10 cellular contexts compared by ENCODE assay signal in genomic region chr9:129763235-129763917, GRCh38. TPM values are rescaled to one million over a fixed set of nuclear protein-coding genes. Genes with fewer than 3 reads are reported as not detected.
DNase-seq lines count a peak whose midpoint lies in the region; ATAC-seq and TF ChIP-seq lines count a peak whose summit lies in the region.
"Had no signal": no experiment of that assay in that cellular context is flagged by ENCODE, and none has a peak within 500 bp of the region (broad histone marks: within the 10 kb centered on the region; RNA-seq: fewer than 3 reads in every experiment).

No MANE protein-coding gene starts in this region.

- H3K36me3 ChIP-seq in GM23248 (ENCODE audit: low read depth) = no peaks in the 10 kb centered on the region
- no peaks in the 10 kb centered on the region for H3K36me3 ChIP-seq in left ventricle myocardium inferior
- H3K36me3 ChIP-seq in mucosa of descending colon (ENCODE audit: low read depth) = no peaks in the 10 kb centered on the region

- intact Hi-C loops in left ventricle myocardium inferior (cut with micrococcal nuclease) (no loop called here), mucosa of descending colon (cut with DNase I, micrococcal nuclease) (no loop called here)

- no peaks in the 10 kb centered on the region for H4K20me1 ChIP-seq in GM23248 (ENCODE audit: insufficient read depth)

- no peaks in the 10 kb centered on the region for H3K9me2 ChIP-seq in GM23248 (ENCODE audit: insufficient read depth)

- peak overlapping the region; percentile 67 for H3K9ac ChIP-seq in GM23248

- WGBS in GM23248 (ENCODE audit: low coverage in 1 of 2, low lambda C conversion rate in 2 of 2, missing lambda C conversion rate in 2 of 2), 2 experiments = 42 to 56% methylated on average over 6 of the region's 6 CpGs

- peak; percentile 67 for DNase-seq in GM23248
- peak; percentile 50 for DNase-seq in astrocyte of the spinal cord (ENCODE audit: low read depth, low spot score)
- peak; percentile 19 for DNase-seq in left ventricle myocardium inferior
- DNase-seq in SW480 (ENCODE audit: low spot score) = no peak
- DNase-seq in mucosa of descending colon = no peak
- DNase-seq in NK-92 treated with Interleukin-12 subunit alpha and Interleukin-12 subunit beta, amount 100 ng/mL, for 24 hours (lab: John Stamatoyannopoulos, UW) = no peak
- DNase-seq: activated T-cell treated with anti-CD3 and anti-CD28 coated beads, Interleukin-2, amount 50 U/mL, for 48 hours; occipital lobe had no signal

- H2AFZ ChIP-seq in GM23248 = no peak overlapping the region

- H3K9me3 ChIP-seq in GM23248 (ENCODE audit: low read depth) (no peaks in the 10 kb centered on the region), left ventricle myocardium inferior (replicated peaks) (no peaks in the 10 kb centered on the region), mucosa of descending colon (no peaks in the 10 kb centered on the region)

- in situ Hi-C loops in GM23248 (cut with MboI) (no loop called here), astrocyte of the spinal cord (cut with HindIII; ENCODE audit: low sequenced_read_pairs) (no loop called here)

- H3K4me1 ChIP-seq in GM23248 (ENCODE audit: insufficient read depth) (peaks cover 26% of the 10 kb centered on the region), left ventricle myocardium inferior (peaks cover 18% of the 10 kb centered on the region), mucosa of descending colon (ENCODE audit: low read depth) (peaks cover 8% of the 10 kb centered on the region)

- H3F3A ChIP-seq in GM23248 (ENCODE audit: insufficient read depth) = peaks cover 24% of the 10 kb centered on the region

- no peak for ATAC-seq in mucosa of descending colon
- ATAC-seq in HG03135 (IDR thresholded peaks at IDR 0.05; ENCODE audit: unreplicated experiment) = no peak

- H3K27me3 ChIP-seq in GM23248 (replicated peaks; ENCODE audit: insufficient read depth) (no peaks in the 10 kb centered on the region), left ventricle myocardium inferior (ENCODE audit: low read depth) (no peaks in the 10 kb centered on the region)

- TF ChIP-seq CTCF in astrocyte of the spinal cord (IDR thresholded peaks at IDR 0.05; ENCODE audit: low read depth, low read length) (no peak), left ventricle myocardium inferior (IDR thresholded peaks at IDR 0.05; ENCODE audit: borderline replicate concordance) (no peak), mucosa of descending colon (IDR thresholded peaks at IDR 0.05) (no peak)

- no peak overlapping the region for H3K4me3 ChIP-seq in GM23248
- H3K4me3 ChIP-seq in astrocyte of the spinal cord (ENCODE audit: low read depth, low read length) = no peak overlapping the region
- H3K4me3 ChIP-seq in left ventricle myocardium inferior = no peak overlapping the region
- no peak overlapping the region for H3K4me3 ChIP-seq in skin epidermis
- no peak overlapping the region for H3K4me3 ChIP-seq in mucosa of descending colon

- H3K79me2 ChIP-seq in GM23248 (ENCODE audit: insufficient read depth) = no peaks in the 10 kb centered on the region

- H3K4me2 ChIP-seq in GM23248 (ENCODE audit: unreplicated experiment) = peak overlapping the region; percentile 29

- H3K27ac ChIP-seq in GM23248 = peak overlapping the region; percentile 94
- H3K27ac ChIP-seq in left ventricle myocardium inferior (replicated peaks) = peak overlapping the region; percentile 80
- H3K27ac ChIP-seq in skin epidermis = peak overlapping the region in 15 of 21 experiments; percentile 2 to 69 (median 34)

RNA-seq across cellular contexts. Expression of gene PTGES, which starts 10.5 kb away (rescaled TPM):
- 8.3 and 12.6 TPM in 2 replicates for total RNA-seq in GM23248 (2014; rRNA removed; shearing (Covaris generic))
- 22.0 and 22.4 TPM in 2 replicates for polyA plus RNA-seq in GM23248 (2016; fragmentation: Nextera tagmentation; extraction: Ambion mirVana)
- total RNA-seq in left ventricle myocardium inferior = 1.9 TPM
- total RNA-seq in mucosa of descending colon = 10 to 100 TPM in 1 of 3 donors, 1 to 10 TPM in 2; 3.4 to 10.8 (median 5.2) TPM

RNA-seq across cellular contexts. Expression of gene TOR1B, which starts 39.6 kb away (rescaled TPM):
- total RNA-seq in GM23248 (2014; rRNA removed; shearing (Covaris generic)) = 47.6 and 55.1 TPM in 2 replicates
- 34.5 and 37.9 TPM in 2 replicates for polyA plus RNA-seq in GM23248 (2016; fragmentation: Nextera tagmentation; extraction: Ambion mirVana)
- 10.6 TPM for total RNA-seq in left ventricle myocardium inferior
- total RNA-seq in mucosa of descending colon = 10 to 100 TPM; 37.3 to 63.5 (median 49.2) TPM

Comparison
In these comparisons a context has a peak if more than half of its experiments do, and no peak if none do; other contexts are left out.
1. DNase-seq: peak in GM23248 (single experiment), astrocyte of the spinal cord (single experiment) and left ventricle myocardium inferior (single experiment); none in SW480 (single experiment), mucosa of descending colon (0 of 3) and NK-92 treated with Interleukin-12 subunit alpha and Interleukin-12 subunit beta, amount 100 ng/mL, for 24 hours (single experiment).
2. H3K27ac ChIP-seq: peak in every context shown above with its lines; median percentile 94 in GM23248; 80 in left ventricle myocardium inferior; 34 in skin epidermis.